ENCODE assay signal across 10 cellular contexts in the genomic region with DNA sequence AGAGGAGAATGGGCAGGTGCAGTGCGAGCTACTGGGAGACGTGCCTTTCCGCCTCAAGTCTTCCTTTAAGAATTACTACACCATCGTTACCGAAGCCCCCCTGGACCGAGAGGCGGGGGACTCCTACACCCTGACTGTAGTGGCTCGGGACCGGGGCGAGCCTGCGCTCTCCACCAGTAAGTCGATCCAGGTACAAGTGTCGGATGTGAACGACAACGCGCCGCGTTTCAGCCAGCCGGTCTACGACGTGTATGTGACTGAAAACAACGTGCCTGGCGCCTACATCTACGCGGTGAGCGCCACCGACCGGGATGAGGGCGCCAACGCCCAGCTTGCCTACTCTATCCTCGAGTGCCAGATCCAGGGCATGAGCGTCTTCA. TPM values are rescaled to one million over a fixed set of nuclear protein-coding genes. Genes with fewer than 3 reads are reported as not detected.
DNase-seq lines count a peak whose midpoint lies in the region; ATAC-seq, FAIRE-seq and TF ChIP-seq lines count a peak whose summit lies in the region.
"Had no signal": no experiment of that assay in that cellular context is flagged by ENCODE, and none has a peak within 500 bp of the region (broad histone marks: within the 10 kb centered on the region; RNA-seq: fewer than 3 reads in every experiment).

No MANE protein-coding gene starts in this region.

- peaks cover 7% of the 10 kb centered on the region for H3K4me1 ChIP-seq in BE2C
- H3K4me1 ChIP-seq in endothelial cell of umbilical vein (ENCODE audit: control insufficient read depth, extremely low read depth, insufficient read depth, low read length) = peaks cover 39% of the 10 kb centered on the region

- ATAC-seq in GM21786 (IDR thresholded peaks at IDR 0.05; ENCODE audit: unreplicated experiment) = no peak
- no peak for ATAC-seq in HG03095 (IDR thresholded peaks at IDR 0.05; ENCODE audit: unreplicated experiment)
- ATAC-seq in GM21390 (IDR thresholded peaks at IDR 0.05; ENCODE audit: unreplicated experiment) = no peak

- no peak overlapping the region for H3K4me3 Mint-ChIP-seq in activated T-helper 2 cell treated with anti-CD3 and anti-CD28 coated beads, Interferon-gamma antibody, Interleukin-2, Interleukin-4, amounts not matched to agents 10 μg/mL and 5 μg/mL and 100 μg/mL, durations not matched to agents 14 hours and 24 hours and 36 hours (ENCODE audit: low read depth)
- H3K4me3 Mint-ChIP-seq: activated B cell treated with CpG ODN at 0.5 μM for 24 hours had no signal

- POLR2A ChIA-PET in endothelial cell of umbilical vein (lab: Charles Lee) = no interaction called here

- H3K36me3 Mint-ChIP-seq in activated T-helper 2 cell treated with anti-CD3 and anti-CD28 coated beads, Interferon-gamma antibody, Interleukin-2, Interleukin-4, amounts not matched to agents 10 μg/mL and 5 μg/mL and 100 μg/mL, durations not matched to agents 14 hours and 24 hours and 36 hours (ENCODE audit: low read depth) = no peaks in the 10 kb centered on the region

- peak; percentile 65 for FAIRE-seq in endothelial cell of umbilical vein (lab: Jason Lieb, UNC)
- FAIRE-seq: GM18507 had no signal

- TF ChIP-seq CTCF in BE2C (IDR thresholded peaks at IDR 0.05; ENCODE audit: low read depth, low read length) = 0 out of 2 replicates have a peak, but pooled peaks have one; percentile 5
- peak in 1 of 2 donors; percentile 7 for TF ChIP-seq CTCF in endothelial cell of umbilical vein (IDR thresholded peaks at IDR 0.05; ENCODE audit: extremely low read depth in 1 of 2, insufficient read depth in 1 of 2, low read depth in 1 of 2, low read length in 2 of 2)

- peak overlapping the region; percentile 97 for H3K4me2 ChIP-seq in endothelial cell of umbilical vein (ENCODE audit: insufficient read depth, low read length)

- BruUV-seq in endothelial cell of umbilical vein (replicated peaks; lab: Mats Ljungman, UMichigan) = no TSS peak

- H3K9me3 ChIP-seq in BE2C = no peaks in the 10 kb centered on the region
- no peaks in the 10 kb centered on the region for H3K9me3 ChIP-seq in endothelial cell of umbilical vein (replicated peaks; ENCODE audit: control insufficient read depth, insufficient read depth, low read length)

- CTCF ChIA-PET in endothelial cell of umbilical vein (lab: Charles Lee) = interaction anchor here (1.1 to 2.1 kb wide), 4 partner anchors 18 to 1755 kb away, joined by 3 to 4 read pairs (median 4); no protein-coding TSS in a partner anchor

- H3K27me3 ChIP-seq in BE2C (no peaks in the 10 kb centered on the region), endothelial cell of umbilical vein (ENCODE audit: control insufficient read depth in 2 of 2, insufficient read depth in 2 of 2, low read length in 2 of 2) (no peaks in the 10 kb centered on the region)

- peak overlapping the region; percentile 31 for H3K27ac ChIP-seq in endothelial cell of umbilical vein (ENCODE audit: insufficient read depth, low read depth, low read length)

- dilution Hi-C loops in endothelial cell of umbilical vein (cut with MboI; ENCODE audit: extremely low pct_ligation_motif_present, low sequenced_read_pairs) = no loop called here

- no peaks in the 10 kb centered on the region for H4K20me1 ChIP-seq in endothelial cell of umbilical vein (replicated peaks; ENCODE audit: control insufficient read depth, extremely low read depth, insufficient read depth, low read length)

- peaks cover 67% of the 10 kb centered on the region for H3K27me3 Mint-ChIP-seq in activated T-helper 2 cell treated with anti-CD3 and anti-CD28 coated beads, Interferon-gamma antibody, Interleukin-2, Interleukin-4, amounts not matched to agents 10 μg/mL and 5 μg/mL and 100 μg/mL, durations not matched to agents 14 hours and 24 hours and 36 hours (ENCODE audit: low read depth)

- no peaks in the 10 kb centered on the region for H3K9me3 Mint-ChIP-seq in activated T-helper 2 cell treated with anti-CD3 and anti-CD28 coated beads, Interferon-gamma antibody, Interleukin-2, Interleukin-4, amounts not matched to agents 10 μg/mL and 5 μg/mL and 100 μg/mL, durations not matched to agents 14 hours and 24 hours and 36 hours
- H3K9me3 Mint-ChIP-seq: activated B cell treated with CpG ODN at 0.5 μM for 24 hours had no signal

- no peaks in the 10 kb centered on the region for H3K9me1 ChIP-seq in endothelial cell of umbilical vein (replicated peaks; ENCODE audit: control insufficient read depth, extremely low read depth, insufficient read depth, low read length)

- no peak for TF ChIP-seq POLR2A in endothelial cell of umbilical vein (IDR thresholded peaks at IDR 0.05; ENCODE audit: low read depth, low read length)

- peaks cover 17% of the 10 kb centered on the region for H3K4me1 Mint-ChIP-seq in activated T-helper 2 cell treated with anti-CD3 and anti-CD28 coated beads, Interferon-gamma antibody, Interleukin-2, Interleukin-4, amounts not matched to agents 10 μg/mL and 5 μg/mL and 100 μg/mL, durations not matched to agents 14 hours and 24 hours and 36 hours (ENCODE audit: low read depth)

- intact Hi-C loops in endothelial cell of umbilical vein (cut with micrococcal nuclease) = loop anchor here (10.0 kb wide), 1 partner anchor 1474 kb away; no protein-coding TSS in a partner anchor
- intact Hi-C loops in activated T-helper 2 cell treated with anti-CD3 and anti-CD28 coated beads, Interferon-gamma antibody, Interleukin-2, Interleukin-4, amounts not matched to agents 10 μg/mL and 5 μg/mL and 100 μg/mL, durations not matched to agents 14 hours and 24 hours and 36 hours (cut with micrococcal nuclease) = no loop called here

- peak overlapping the region; percentile 86 for H2AFZ ChIP-seq in endothelial cell of umbilical vein (ENCODE audit: low read depth, low read length)

- H3K27ac Mint-ChIP-seq in activated T-helper 2 cell treated with anti-CD3 and anti-CD28 coated beads, Interferon-gamma antibody, Interleukin-2, Interleukin-4, amounts not matched to agents 10 μg/mL and 5 μg/mL and 100 μg/mL, durations not matched to agents 14 hours and 24 hours and 36 hours = no peak overlapping the region
- H3K27ac Mint-ChIP-seq: activated B cell treated with CpG ODN at 0.5 μM for 24 hours had no signal

- peak overlapping the region; percentile 57 for H3K9ac ChIP-seq in endothelial cell of umbilical vein (replicated peaks; ENCODE audit: extremely low read depth, insufficient read depth, low read length)

- H3K36me3 ChIP-seq in BE2C (no peaks in the 10 kb centered on the region), endothelial cell of umbilical vein (ENCODE audit: control insufficient read depth in 2 of 2, extremely low read depth in 1 of 2, insufficient read depth in 2 of 2, low read length in 2 of 2) (peaks cover 0 to 3% of the 10 kb centered on the region in 2 experiments)

- peak overlapping the region; percentile 94 for H3K4me3 ChIP-seq in BE2C (ENCODE audit: low read depth, low read length)
- H3K4me3 ChIP-seq in endothelial cell of umbilical vein (replicated peaks in 1 of 3; ENCODE audit: insufficient read depth in 1 of 3, low read depth in 1 of 3, low read length in 3 of 3) = peak overlapping the region; percentile 56 to 90 (median 67)

- peaks cover 54% of the 10 kb centered on the region for H3K79me2 ChIP-seq in endothelial cell of umbilical vein (ENCODE audit: control insufficient read depth, insufficient read depth, low read length)

- peak; percentile 70 for DNase-seq in BE2C
- peak; percentile 6 for DNase-seq in HPDE6-E6E7 (ENCODE audit: extremely low spot score)
- DNase-seq in endothelial cell of umbilical vein (ENCODE audit: low read depth, low spot score) = peak; percentile 59
- DNase-seq in occipital lobe (lab: John Stamatoyannopoulos, UW) = peak; percentile 73
- DNase-seq in activated T-helper 2 cell treated with anti-CD3 and anti-CD28 coated beads, Interferon-gamma antibody, Interleukin-2, Interleukin-4, amounts not matched to agents 10 μg/mL and 5 μg/mL and 100 μg/mL, durations not matched to agents 14 hours and 24 hours and 36 hours (ENCODE audit: low spot score) = no peak
- DNase-seq: activated B cell treated with CpG ODN at 0.5 μM for 24 hours had no signal

TF ChIP-seq in endothelial cell of umbilical vein, 7 proteins besides CTCF, POLR2A, EP300 and RAD21:
- no peak for TF ChIP-seq MYC (IDR thresholded peaks at IDR 0.05; ENCODE audit: low read depth, low read length)
- no peak for TF ChIP-seq FOS (IDR thresholded peaks at IDR 0.05; ENCODE audit: borderline replicate concordance, insufficient read depth, low read length)
- no peak for TF ChIP-seq EZH2 (IDR thresholded peaks at IDR 0.05; ENCODE audit: borderline replicate concordance, low read depth, low read length, severe bottlenecking)
- TF ChIP-seq GATA2 (IDR thresholded peaks at IDR 0.05; ENCODE audit: insufficient read depth, insufficient read length, low read depth, low read length) = no peak
- TF ChIP-seq POLR2AphosphoS5 (IDR thresholded peaks at IDR 0.05; ENCODE audit: insufficient read depth, low read depth, low read length) = no peak

RNA-seq across cellular contexts. Expression of a gene that starts 2.2 kb away (rescaled TPM):
- polyA plus RNA-seq in BE2C (2012; ENCODE audit: insufficient read depth, insufficient read length, low read depth) = 12.3 TPM
- total RNA-seq in endothelial cell of umbilical vein = 56.5 and 91.7 TPM in 2 replicates
- polyA plus RNA-seq in endothelial cell of umbilical vein = 91.0 and 100 TPM in 2 replicates
- polyA plus RNA-seq in endothelial cell of umbilical vein (2011; cell fraction: cytosol; rRNA removed) = 43.1 and 52.3 TPM in 2 replicates
- polyA plus RNA-seq in endothelial cell of umbilical vein (2011; cell fraction: nucleus; rRNA removed) = 108 and 116 TPM in 2 replicates
- polyA plus RNA-seq in endothelial cell of umbilical vein (2012) = 36.4 and 39.3 TPM in 2 replicates
- polyA minus RNA-seq in endothelial cell of umbilical vein = 198 and 205 TPM in 2 replicates
- 2.3 TPM for polyA minus RNA-seq in endothelial cell of umbilical vein (2011; cell fraction: cytosol; rRNA and poly(A)+ RNA removed)
- 216 and 263 TPM in 2 replicates for polyA minus RNA-seq in endothelial cell of umbilical vein (2011; cell fraction: nucleus; rRNA and poly(A)+ RNA removed)
- total RNA-seq in occipital lobe = 43.8 TPM
- 0.09 TPM in 1 of 2 replicates, not detected in the other for total RNA-seq in activated T-helper 2 cell treated with anti-CD3 and anti-CD28 coated beads, Interferon-gamma antibody, Interleukin-2, Interleukin-4, amounts not matched to agents 10 μg/mL and 5 μg/mL and 100 μg/mL, durations not matched to agents 14 hours and 24 hours and 36 hours
- total RNA-seq: activated B cell treated with CpG ODN at 0.5 μM for 24 hours had no signal

Comparison
In these comparisons a context has a peak if more than half of its experiments do, and no peak if none do; other contexts are left out.
1. RNA of a gene that starts 2.2 kb away (total RNA-seq): 56.5 to 91.7 TPM in endothelial cell of umbilical vein and 43.8 TPM in occipital lobe (single experiment); 0.09 TPM in activated T-helper 2 cell treated with anti-CD3 and anti-CD28 coated beads, Interferon-gamma antibody, Interleukin-2, Interleukin-4, amounts not matched to agents 10 μg/mL and 5 μg/mL and 100 μg/mL, durations not matched to agents 14 hours and 24 hours and 36 hours; every median in the first group is over 10 times any median in the second.